Comparison of ENCODE assay signal across 25 cellular contexts in genomic region chr12:15839682-15840081, GRCh38. TPM values are rescaled to one million over a fixed set of nuclear protein-coding genes. Genes with fewer than 3 reads are reported as not detected.
DNase-seq lines count a peak whose midpoint lies in the region; ATAC-seq, FAIRE-seq and TF ChIP-seq lines count a peak whose summit lies in the region.
"Had no signal": no experiment of that assay in that cellular context is flagged by ENCODE, and none has a peak within 500 bp of the region (broad histone marks: within the 10 kb centered on the region; RNA-seq: fewer than 3 reads in every experiment).

No MANE protein-coding gene starts in this region.

- no peak overlapping the region for H3K9ac ChIP-seq in SK-N-SH
- H3K9ac ChIP-seq: BLaER1 treated with 17β-estradiol and CSF1 and Interleukin-3, amounts not matched to agents 10 nM and 100 nM had no signal

- H3K36me3 ChIP-seq in SK-N-SH (replicated peaks in 1 of 2; ENCODE audit: control insufficient read depth in 1 of 2, insufficient read depth in 2 of 2, low read length in 1 of 2) (no peaks in the 10 kb centered on the region), HEK293 (ENCODE audit: control insufficient read depth in 2 of 2, insufficient read depth in 1 of 2, low read length in 2 of 2) (no peaks in the 10 kb centered on the region), small intestine (ENCODE audit: control insufficient read depth in 2 of 2, insufficient read depth in 2 of 2, low read length in 2 of 2) (no peaks in the 10 kb centered on the region), suprapubic skin (no peaks in the 10 kb centered on the region)
- H3K36me3 ChIP-seq: BLaER1 treated with 17β-estradiol and CSF1 and Interleukin-3, amounts not matched to agents 10 nM and 100 nM had no signal

- H3K9me3 ChIP-seq in SK-N-SH = no peaks in the 10 kb centered on the region
- no peaks in the 10 kb centered on the region for H3K9me3 ChIP-seq in A549
- H3K9me3 ChIP-seq in HEK293 (ENCODE audit: control insufficient read depth, insufficient read depth, low read depth, low read length) = no peaks in the 10 kb centered on the region
- no peaks in the 10 kb centered on the region for H3K9me3 ChIP-seq in small intestine (ENCODE audit: control insufficient read depth, low read depth)
- H3K9me3 ChIP-seq in suprapubic skin = no peaks in the 10 kb centered on the region
- H3K9me3 ChIP-seq: BLaER1 treated with 17β-estradiol and CSF1 and Interleukin-3, amounts not matched to agents 10 nM and 100 nM had no signal

- CTCF ChIA-PET in SK-N-SH (lab: Yijun Ruan, JAX) = no interaction called here
- CTCF ChIA-PET in A549 (lab: Yijun Ruan, JAX) = interaction anchor here (0.6 to 3.2 kb wide), 4 partner anchors 10 to 1284 kb away, joined by 3 to 16 read pairs (median 4); no protein-coding TSS in a partner anchor
- CTCF ChIA-PET in HEK293 (lab: Yijun Ruan, JAX) = interaction anchor here (2.1 kb wide), 1 partner anchor 249 kb away, joined by 5 read pairs; no protein-coding TSS in a partner anchor

- no peak for DNase-seq in SK-N-SH
- DNase-seq in A549 (ENCODE audit: low read depth in 1 of 2, low spot score in 1 of 2) = no peak
- DNase-seq in small intestine = peak; percentile 69
- DNase-seq in suprapubic skin (ENCODE audit: low spot score in 2 of 2) = no peak
- DNase-seq in activated CD4-positive, alpha-beta T cell treated with anti-CD3 and anti-CD28 coated beads for 4 hours = no peak
- DNase-seq: ACHN; Caco-2; Calu3; CD4-positive, alpha-beta T cell; CD8-positive, alpha-beta T cell; DMS 273 treated with DMSO at 0.1 percent for 48 hours; DMS153; DMS53; DMS79; DND-41; EL; GDM1 had no signal

- H2AFZ ChIP-seq in SK-N-SH (ENCODE audit: low read depth) = no peak overlapping the region

- TF ChIP-seq POLR2A in A549 (IDR thresholded peaks at IDR 0.05; ENCODE audit: low read length) (no peak), suprapubic skin (IDR thresholded peaks at IDR 0.05) (no peak)

- no peaks in the 10 kb centered on the region for H4K20me1 ChIP-seq in SK-N-SH (ENCODE audit: insufficient read depth)
- H4K20me1 ChIP-seq: BLaER1 treated with 17β-estradiol and CSF1 and Interleukin-3, amounts not matched to agents 10 nM and 100 nM had no signal

- no peaks in the 10 kb centered on the region for H3K79me2 ChIP-seq in SK-N-SH (ENCODE audit: insufficient read depth)

- H3K4me2 ChIP-seq in SK-N-SH (no peak overlapping the region), A549 (no peak overlapping the region)
- H3K4me2 ChIP-seq: BLaER1 treated with 17β-estradiol and CSF1 and Interleukin-3, amounts not matched to agents 10 nM and 100 nM had no signal

- peaks cover 7% of the 10 kb centered on the region for H3F3A ChIP-seq in SK-N-SH (replicated peaks; ENCODE audit: insufficient read depth)

- TF ChIP-seq CTCF in SK-N-SH (IDR thresholded peaks at IDR 0.05) (no peak), A549 (IDR thresholded peaks at IDR 0.05) (no peak), HEK293 (tag by site-specific recombination; IDR thresholded peaks at IDR 0.05) (no peak), suprapubic skin (IDR thresholded peaks at IDR 0.05) (no peak)

- POLR2A ChIA-PET in SK-N-SH (lab: Yijun Ruan, JAX) = no interaction called here
- POLR2A ChIA-PET in A549 (lab: Yijun Ruan, JAX) = no interaction called here
- POLR2A ChIA-PET in HEK293 (lab: Yijun Ruan, JAX) = no interaction called here

- no peak for ATAC-seq in SK-N-SH treated with all-trans-retinoic acid at 6 μM for 48 hours
- no peak for ATAC-seq in A549
- ATAC-seq: CD8-positive, alpha-beta T cell; GM12878 had no signal

- TF ChIP-seq EP300 in SK-N-SH (IDR thresholded peaks at IDR 0.05; ENCODE audit: borderline replicate concordance in 1 of 2, low read depth in 1 of 2, low read length in 1 of 2) (no peak), A549 (IDR thresholded peaks at IDR 0.05) (no peak), suprapubic skin (IDR thresholded peaks at IDR 0.05) (no peak)

- peaks cover 0 to 10% of the 10 kb centered on the region in 2 experiments; a peak in 1 of 4 replicates for H3K4me1 ChIP-seq in SK-N-SH (ENCODE audit: control insufficient read depth in 1 of 2, insufficient read depth in 2 of 2, low read depth in 1 of 2, low read length in 1 of 2)
- peaks cover 9% of the 10 kb centered on the region; the same call in 2 of the 3 replicates for H3K4me1 ChIP-seq in A549
- H3K4me1 ChIP-seq in HEK293 (ENCODE audit: control insufficient read depth, insufficient read depth, low read length) = no peaks in the 10 kb centered on the region
- H3K4me1 ChIP-seq in small intestine (ENCODE audit: control insufficient read depth in 2 of 2, insufficient read depth in 1 of 2, low read depth in 1 of 2, low read length in 1 of 2) = no peaks in the 10 kb centered on the region
- peaks cover 4% of the 10 kb centered on the region for H3K4me1 ChIP-seq in suprapubic skin
- H3K4me1 ChIP-seq: Caco-2 had no signal

- no peak overlapping the region for H3K4me3 ChIP-seq in SK-N-SH (ENCODE audit: low read depth in 2 of 2, low read length in 1 of 2)
- no peak overlapping the region for H3K4me3 ChIP-seq in A549
- H3K4me3 ChIP-seq in HEK293 (ENCODE audit: low read depth, low read length) = no peak overlapping the region
- no peak overlapping the region for H3K4me3 ChIP-seq in small intestine (ENCODE audit: low read depth in 1 of 2, low read length in 2 of 2)
- no peak overlapping the region for H3K4me3 ChIP-seq in suprapubic skin
- H3K4me3 ChIP-seq: BLaER1 treated with 17β-estradiol and CSF1 and Interleukin-3, amounts not matched to agents 10 nM and 100 nM; GM12878 had no signal

- H3K27ac ChIP-seq in SK-N-SH (ENCODE audit: low read depth in 2 of 2, low read length in 1 of 2) = no peak overlapping the region
- no peak overlapping the region for H3K27ac ChIP-seq in A549
- H3K27ac ChIP-seq in HEK293 (ENCODE audit: extremely low read depth, low read depth, low read length) = no peak overlapping the region
- H3K27ac ChIP-seq in small intestine (ENCODE audit: low read depth in 1 of 2, low read length in 1 of 2) = no peak overlapping the region
- H3K27ac ChIP-seq in suprapubic skin = no peak overlapping the region
- H3K27ac ChIP-seq: 22Rv1; BLaER1 treated with 17β-estradiol and CSF1 and Interleukin-3, amounts not matched to agents 10 nM and 100 nM; C4-2B had no signal

- FAIRE-seq in A549 (lab: Jason Lieb, UNC) (peak; percentile 78), small intestine (lab: Jason Lieb, UNC) (no peak)
- FAIRE-seq: GM12878, GM12892, GM18507 had no signal

- no peak for TF ChIP-seq RAD21 in SK-N-SH (IDR thresholded peaks at IDR 0.05; ENCODE audit: low read length)
- no peak for TF ChIP-seq RAD21 in A549 (conservative IDR thresholded peaks at IDR 0.05 in 1 of 2, IDR thresholded peaks at IDR 0.05 in 1 of 2)

- no peaks in the 10 kb centered on the region for H3K27me3 ChIP-seq in SK-N-SH (ENCODE audit: insufficient read depth)
- H3K27me3 ChIP-seq in small intestine (ENCODE audit: control insufficient read depth in 2 of 2, insufficient read depth in 2 of 2, low read length in 2 of 2) = no peaks in the 10 kb centered on the region
- no peaks in the 10 kb centered on the region for H3K27me3 ChIP-seq in suprapubic skin
- H3K27me3 ChIP-seq: BLaER1 treated with 17β-estradiol and CSF1 and Interleukin-3, amounts not matched to agents 10 nM and 100 nM had no signal

- no peaks in the 10 kb centered on the region for H3K9me2 ChIP-seq in SK-N-SH

TF ChIP-seq in A549, 52 proteins besides CTCF, POLR2A, EP300 and RAD21:
- TF ChIP-seq JUNB (IDR thresholded peaks at IDR 0.05) (no peak), HOXB5 (CRISPR knock-in tag; IDR thresholded peaks at IDR 0.05) (no peak), EHF (CRISPR knock-in tag; IDR thresholded peaks at IDR 0.05) (no peak), RFX5 (IDR thresholded peaks at IDR 0.05) (no peak)
TF ChIP-seq in A549: peak in this region for 0.

TF ChIP-seq in HEK293, 187 proteins besides CTCF, POLR2A, EP300 and RAD21 (continues in another document):
- TF ChIP-seq, protein P1, sequence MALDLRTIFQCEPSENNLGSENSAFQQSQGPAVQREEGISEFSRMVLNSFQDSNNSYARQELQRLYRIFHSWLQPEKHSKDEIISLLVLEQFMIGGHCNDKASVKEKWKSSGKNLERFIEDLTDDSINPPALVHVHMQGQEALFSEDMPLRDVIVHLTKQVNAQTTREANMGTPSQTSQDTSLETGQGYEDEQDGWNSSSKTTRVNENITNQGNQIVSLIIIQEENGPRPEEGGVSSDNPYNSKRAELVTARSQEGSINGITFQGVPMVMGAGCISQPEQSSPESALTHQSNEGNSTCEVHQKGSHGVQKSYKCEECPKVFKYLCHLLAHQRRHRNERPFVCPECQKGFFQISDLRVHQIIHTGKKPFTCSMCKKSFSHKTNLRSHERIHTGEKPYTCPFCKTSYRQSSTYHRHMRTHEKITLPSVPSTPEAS (tag by site-specific recombination; IDR thresholded peaks at IDR 0.05) = no peak

RNA-seq across cellular contexts. Expression of gene STRAP, which starts 42.5 kb away (rescaled TPM):
- polyA plus RNA-seq in SK-N-SH (2012; rRNA removed) = 85.6 and 108 TPM in 2 replicates
- 113 and 145 TPM in 2 replicates for polyA plus RNA-seq in SK-N-SH (2012; cell fraction: cytosol; rRNA removed)
- 27.7 and 44.7 TPM in 2 replicates for polyA plus RNA-seq in SK-N-SH (2012; cell fraction: nucleus; rRNA removed)
- polyA plus RNA-seq in A549 (2011; rRNA removed) = 209 and 300 TPM in 2 replicates
- polyA plus RNA-seq in A549 (2012; cell fraction: cytosol; rRNA removed) = 126 and 144 TPM in 2 replicates
- 83.6 and 103 TPM in 2 replicates for polyA plus RNA-seq in A549 (2012; cell fraction: nucleus; rRNA removed)
- 191 to 209 TPM (median 201 TPM) in 3 replicates for polyA plus RNA-seq in A549 (2017; fragmentation: RNase III; extraction: RNeasy Plus Mini Kit Qiagen cat#74134 plus additional on column Dnase treatment)
- polyA minus RNA-seq in A549 (2011; rRNA and poly(A)+ RNA removed) = 175 and 188 TPM in 2 replicates
- 100 to 1,000 TPM in 1 of 3 donors, 10 to 100 TPM in 2; 72.1 to 104 (median 95.3) TPM for polyA plus RNA-seq in small intestine
- total RNA-seq in suprapubic skin = 10 to 100 TPM; 24.5 to 45.4 (median 37.7) TPM

RNA-seq across cellular contexts. Expression of gene EPS8, which starts 50.5 kb away (rescaled TPM):
- 18.6 and 19.8 TPM in 2 replicates for polyA plus RNA-seq in SK-N-SH (2012; rRNA removed)
- 16.0 and 20.7 TPM in 2 replicates for polyA plus RNA-seq in SK-N-SH (2012; cell fraction: cytosol; rRNA removed)
- polyA plus RNA-seq in SK-N-SH (2012; cell fraction: nucleus; rRNA removed) = 12.1 and 24.0 TPM in 2 replicates
- 101 and 106 TPM in 2 replicates for polyA plus RNA-seq in A549 (2011; rRNA removed)
- polyA plus RNA-seq in A549 (2012; cell fraction: cytosol; rRNA removed) = 22.4 and 22.5 TPM in 2 replicates
- polyA plus RNA-seq in A549 (2012; cell fraction: nucleus; rRNA removed) = 16.5 and 19.5 TPM in 2 replicates
- 20.1 to 28.2 TPM (median 25.1 TPM) in 3 replicates for polyA plus RNA-seq in A549 (2017; fragmentation: RNase III; extraction: RNeasy Plus Mini Kit Qiagen cat#74134 plus additional on column Dnase treatment)
- 85.5 and 132 TPM in 2 replicates for polyA minus RNA-seq in A549 (2011; rRNA and poly(A)+ RNA removed)
- 10 to 100 TPM; 38.0 to 56.1 (median 55.4) TPM for polyA plus RNA-seq in small intestine
- 10 to 100 TPM; 15.7 to 38.8 (median 27.3) TPM for total RNA-seq in suprapubic skin
